Comparison of ENCODE assay signal across 26 cellular contexts in the genomic region with DNA sequence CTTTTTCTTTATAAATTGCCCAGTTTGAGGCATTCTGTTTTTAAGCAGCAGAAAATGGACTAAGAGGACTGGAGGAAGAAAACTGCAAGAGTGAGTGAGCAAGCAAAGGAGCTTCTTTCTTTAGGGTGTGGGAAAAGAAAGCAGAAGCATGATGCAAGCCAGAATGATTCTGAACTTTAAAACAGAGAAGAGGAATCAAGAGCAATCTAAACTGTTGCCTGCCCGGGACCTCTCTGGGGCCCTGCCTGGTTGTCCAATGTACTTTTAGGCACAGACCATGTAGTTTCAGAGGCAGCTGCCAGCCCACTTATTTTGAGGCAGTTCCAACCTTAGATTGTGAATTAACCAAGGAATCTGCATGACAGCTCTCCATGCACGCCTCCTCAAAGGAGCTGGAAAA.
"Had no signal": no experiment of that assay in that cellular context is flagged by ENCODE, and none has a peak within 500 bp of the region (broad histone marks: within the 10 kb centered on the region; RNA-seq: fewer than 3 reads in every experiment).

No MANE protein-coding gene starts in this region.

- ATAC-seq: activated CD8-positive, alpha-beta memory T cell treated with anti-CD3 and anti-CD28 coated beads, Interleukin-2, amount 10 ng/mL, durations not matched to agents 7 days and 5 days had no signal

- DNase-seq: activated B cell treated with CpG ODN at 0.5 μM for 24 hours; activated CD4-positive, alpha-beta T cell treated with anti-CD3 and anti-CD28 coated beads for 1 hour; activated CD4-positive, alpha-beta T cell treated with anti-CD3 and anti-CD28 coated beads, Interleukin-2, amount 10 ng/mL, durations not matched to agents 24 days and 14 days; activated CD4-positive, alpha-beta T cell treated with anti-CD3 and anti-CD28 coated beads, Interleukin-2, amount 50 U/mL, for 48 hours; activated CD8-positive, alpha-beta memory T cell treated with anti-CD3 and anti-CD28 coated beads, Interleukin-2, amount 10 ng/mL, durations not matched to agents 7 days and 5 days; activated effector memory CD4-positive, alpha-beta T cell treated with Interleukin-2 at 50 U/mL for 16 hours; activated naive CD4-positive, alpha-beta T cell; activated T-cell treated with anti-CD3 and anti-CD28 coated beads, Interleukin-2, amount 50 U/mL, for 24 hours; aorta; caudate nucleus; colonic mucosa; MM.1S; NCI-H1092 treated with DMSO at 0.1 percent for 48 hours; NCI-H1436; NCI-H1694 treated with DMSO at 0.1 percent for 48 hours; NCI-H2029 treated with DMSO at 0.1 percent for 48 hours; NCI-H345; NCI-H510A; NCI-H526 treated with DMSO at 0.1 percent for 48 hours; NCI-H82; NK-92 treated with Interleukin-12 subunit alpha and Interleukin-12 subunit beta, amount 100 ng/mL, for 24 hours; Peyer's patch; Right ventricle myocardium superior; SJCRH30; SK-N-SH; T1000 had no signal
